ENCODE assay signal across 8 cellular contexts in the genomic region with DNA sequence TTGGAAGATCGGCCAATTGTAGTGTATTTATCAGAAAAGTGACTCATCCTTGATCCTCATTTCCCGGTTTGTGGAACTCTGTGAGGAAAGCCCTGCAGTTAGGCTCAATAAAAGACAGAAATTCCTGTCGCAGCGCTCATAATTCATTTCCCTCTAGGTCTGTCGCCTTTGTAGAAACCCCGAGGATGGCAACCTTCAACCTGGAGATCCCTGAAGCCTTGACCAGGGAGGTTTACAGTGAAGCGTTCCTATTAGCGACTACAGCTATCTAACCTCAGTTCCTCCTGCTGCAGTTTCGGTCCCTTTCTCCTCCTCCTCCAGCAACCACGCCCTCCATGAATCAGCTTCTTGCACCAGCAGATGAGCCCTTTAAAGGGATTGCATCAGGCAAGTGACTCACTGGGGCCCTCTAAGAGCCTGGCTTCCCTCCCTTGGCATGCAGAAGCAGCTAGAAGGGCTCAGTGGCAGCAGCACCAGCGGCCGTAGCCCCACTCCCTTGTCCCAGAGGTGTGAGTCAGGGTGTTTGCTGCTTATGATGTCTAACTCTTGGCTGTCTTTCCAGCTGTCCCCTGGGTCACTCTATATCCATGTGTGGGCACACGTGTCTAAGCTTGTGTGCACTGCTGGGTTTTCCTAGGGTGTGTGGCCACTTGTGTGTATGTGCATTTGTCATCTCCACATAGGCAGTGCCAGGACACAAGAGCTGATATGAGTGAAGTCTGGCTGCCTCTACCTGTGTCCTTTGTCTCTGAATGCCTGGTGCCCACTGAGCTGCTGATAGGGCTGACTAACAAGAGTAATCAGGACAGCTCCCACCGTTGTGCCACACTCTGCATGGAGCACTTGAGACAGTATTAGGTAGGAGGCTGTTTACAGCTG. TPM values are rescaled to one million over a fixed set of nuclear protein-coding genes. Genes with fewer than 3 reads are reported as not detected.
DNase-seq lines count a peak whose midpoint lies in the region; ATAC-seq and TF ChIP-seq lines count a peak whose summit lies in the region.

No MANE protein-coding gene starts in this region.

- peaks cover 6% of the 10 kb centered on the region for H3K36me3 Mint-ChIP-seq in neural progenitor cell

- H3F3A ChIP-seq in neural progenitor cell (ENCODE audit: low read depth), result peaks cover 39% of the 10 kb centered on the region

- H3K79me2 ChIP-seq in neural progenitor cell (ENCODE audit: low read depth), result peaks cover 38% of the 10 kb centered on the region

- peak overlapping the region; percentile 97 for H3K27ac Mint-ChIP-seq in neural progenitor cell

- H3K4me2 ChIP-seq in neural progenitor cell, result peak overlapping the region; percentile 91

- H4K20me1 ChIP-seq in neural progenitor cell (ENCODE audit: low read depth), result peaks cover 30% of the 10 kb centered on the region

- H3K36me3 ChIP-seq in neural progenitor cell, result no peaks in the 10 kb centered on the region

- H3K27me3 ChIP-seq in neural progenitor cell, result no peaks in the 10 kb centered on the region

- H3K4me3 ChIP-seq in LNCaP clone FGC (ENCODE audit: low read depth, low read length) (peak overlapping the region; percentile 59), neural progenitor cell (peak overlapping the region; percentile 58)

- H3K9me3 Mint-ChIP-seq in neural progenitor cell, result no peaks in the 10 kb centered on the region

- H3K9me3 ChIP-seq in neural progenitor cell (ENCODE audit: low read depth), result no peaks in the 10 kb centered on the region

- peaks cover 42% of the 10 kb centered on the region for H3K4me1 Mint-ChIP-seq in neural progenitor cell

- H3K9ac ChIP-seq in neural progenitor cell, result no peak overlapping the region

- H2AFZ ChIP-seq in neural progenitor cell (replicated peaks), result peak overlapping the region; percentile 79

- H3K27me3 Mint-ChIP-seq in neural progenitor cell (ENCODE audit: insufficient read depth, low read depth), result peaks cover 4% of the 10 kb centered on the region

- no peak for TF ChIP-seq CTCF in LNCaP clone FGC (IDR thresholded peaks at IDR 0.05; ENCODE audit: control insufficient read depth, extremely low read depth, insufficient read depth)
- TF ChIP-seq CTCF in neural progenitor cell (IDR thresholded peaks at IDR 0.05), result no peak

- H3K4me1 ChIP-seq in neural progenitor cell, result peaks cover 27% of the 10 kb centered on the region

- peak overlapping the region; percentile 83 for H3K27ac ChIP-seq in neural progenitor cell

- ATAC-seq in GM21786 (IDR thresholded peaks at IDR 0.05; ENCODE audit: unreplicated experiment), result peak; percentile 48

- peak overlapping the region; percentile 91 for H3K4me3 Mint-ChIP-seq in neural progenitor cell

- peak; percentile 93 for DNase-seq in DMS153 treated with DMSO at 0.1 percent for 48 hours (lab: John Stamatoyannopoulos, UW; ENCODE audit: unreplicated experiment)
- DNase-seq in LNCaP clone FGC (ENCODE audit: low read depth), result peak; percentile 97
- DNase-seq in SHP77 (lab: John Stamatoyannopoulos, UW), result peak; percentile 81 to 83
- peak; percentile 40 for DNase-seq in activated gamma-delta T cell (lab: John Stamatoyannopoulos, UW)
- peak; percentile 97 for DNase-seq in foreskin melanocyte
- DNase-seq in neural progenitor cell (ENCODE audit: low spot score), result peak; percentile 87
- peak; percentile 100 for DNase-seq in stromal cell of bone marrow (ENCODE audit: low read depth)

RNA-seq across cellular contexts. Expression of a gene that starts 0.8 kb away (rescaled TPM):
- total RNA-seq in neural progenitor cell (ENCODE audit: low replicate concordance), result 5.3 and 14.7 TPM in 2 replicates

RNA-seq across cellular contexts. Expression of a gene that starts 11.2 kb away (rescaled TPM):
- 8.6 and 10.2 TPM in 2 replicates for total RNA-seq in neural progenitor cell (ENCODE audit: low replicate concordance)

Comparison
In these comparisons a context has a peak if more than half of its experiments do, and no peak if none do; other contexts are left out.
1. Peak in every context shown above with its lines: DNase-seq, ATAC-seq, H3K4me3 ChIP-seq and H3K27ac ChIP-seq.
2. DNase-seq: peak in every context shown above with its lines; median percentile 100 in stromal cell of bone marrow; 97 in LNCaP clone FGC; 97 in foreskin melanocyte; 93 in DMS153 treated with DMSO at 0.1 percent for 48 hours; 87 in neural progenitor cell; 82 in SHP77; 40 in activated gamma-delta T cell.